ENCODE assay signal across 10 cellular contexts in genomic region chr22:26482171-26482570, GRCh38. TPM values are rescaled to one million over a fixed set of nuclear protein-coding genes. Genes with fewer than 3 reads are reported as not detected.
DNase-seq lines count a peak whose midpoint lies in the region; ATAC-seq and TF ChIP-seq lines count a peak whose summit lies in the region.
"Had no signal": no experiment of that assay in that cellular context is flagged by ENCODE, and none has a peak within 500 bp of the region (broad histone marks: within the 10 kb centered on the region; RNA-seq: fewer than 3 reads in every experiment).

No MANE protein-coding gene starts in this region.

- H3K4me1 Mint-ChIP-seq in activated naive CD4-positive, alpha-beta T cell treated with anti-CD3 and anti-CD28 coated beads, Interleukin-2, amount 10 ng/mL, durations not matched to agents 7 days and 5 days: peaks cover 79% of the 10 kb centered on the region
- peaks cover 37% of the 10 kb centered on the region for H3K4me1 Mint-ChIP-seq in endodermal cell
- H3K4me1 Mint-ChIP-seq in stimulated activated memory B cell treated with anti-CD40 and anti-IgM and Interleukin-4, amounts not matched to agents 10 μg/mL and 1 μg/mL and 100 μg/mL, for 72 hours: peaks cover 75% of the 10 kb centered on the region

- peak overlapping the region; percentile 69 for H3K27ac Mint-ChIP-seq in activated naive CD4-positive, alpha-beta T cell treated with anti-CD3 and anti-CD28 coated beads, Interleukin-2, amount 10 ng/mL, durations not matched to agents 7 days and 5 days
- H3K27ac Mint-ChIP-seq in endodermal cell: no peak overlapping the region
- H3K27ac Mint-ChIP-seq in stimulated activated memory B cell treated with anti-CD40 and anti-IgM and Interleukin-4, amounts not matched to agents 10 μg/mL and 1 μg/mL and 100 μg/mL, for 72 hours: peak overlapping the region; percentile 98

- H3K4me1 ChIP-seq in PC-9 (replicated peaks; ENCODE audit: insufficient read depth) (peaks cover 23% of the 10 kb centered on the region), endodermal cell (ENCODE audit: control insufficient read depth, insufficient read depth, low read length) (peaks cover 3% of the 10 kb centered on the region)

- H4K20me1 ChIP-seq in PC-9 (ENCODE audit: insufficient read depth): no peaks in the 10 kb centered on the region; the same call in 1 of the 2 replicates

- TF ChIP-seq CTCF in PC-9 (conservative IDR thresholded peaks at IDR 0.05) (no peak), endodermal cell (conservative IDR thresholded peaks at IDR 0.05) (no peak), RWPE1 (conservative IDR thresholded peaks at IDR 0.05; ENCODE audit: low read depth) (no peak)

- H3K4me2 ChIP-seq in PC-9: peak overlapping the region; percentile 91; the same call in 1 of the 2 replicates

- H3K27me3 ChIP-seq in PC-9 (ENCODE audit: insufficient read depth, low read depth) (no peaks in the 10 kb centered on the region), endodermal cell (ENCODE audit: control insufficient read depth, insufficient read depth, low read length, poor library complexity, severe bottlenecking) (no peaks in the 10 kb centered on the region)
- H3K27me3 ChIP-seq: left lung had no signal

- no peak overlapping the region for H3K9ac ChIP-seq in endodermal cell (ENCODE audit: extremely low read depth, low read length, poor library complexity, severe bottlenecking)

- DNase-seq in activated naive CD4-positive, alpha-beta T cell treated with anti-CD3 and anti-CD28 coated beads, Interleukin-2, amount 10 ng/mL, durations not matched to agents 7 days and 5 days: no peak
- DNase-seq in activated naive CD4-positive, alpha-beta T cell treated with Interleukin-2 at 50 U/mL for 16 hours: no peak
- no peak for DNase-seq in PC-9
- no peak for DNase-seq in endodermal cell
- DNase-seq in HK-2 (ENCODE audit: unreplicated experiment): no peak
- DNase-seq in RWPE1 (ENCODE audit: low spot score): no peak
- DNase-seq: left lung had no signal

- no peak for ATAC-seq in stimulated activated memory B cell treated with anti-CD40 and anti-IgM and Interleukin-4, amounts not matched to agents 10 μg/mL and 1 μg/mL and 100 μg/mL, for 72 hours
- ATAC-seq in GM18502 (IDR thresholded peaks at IDR 0.05; ENCODE audit: poor library complexity, unreplicated experiment): no peak
- ATAC-seq: esophagus mucosa, left lung had no signal

- BruUV-seq in PC-9 (replicated peaks; lab: Mats Ljungman, UMichigan): no TSS peak

- no peaks in the 10 kb centered on the region for H3K9me3 ChIP-seq in PC-9 (ENCODE audit: insufficient read depth, low read depth)
- H3K9me3 ChIP-seq in endodermal cell (ENCODE audit: control insufficient read depth, low read length): no peaks in the 10 kb centered on the region
- H3K9me3 ChIP-seq: left lung had no signal

- H3K79me2 ChIP-seq in PC-9 (ENCODE audit: low read depth): peaks cover 36% of the 10 kb centered on the region

- H3K9me2 ChIP-seq in PC-9 (ENCODE audit: insufficient read depth): no peaks in the 10 kb centered on the region

- H3K27ac ChIP-seq in PC-9 (no peak overlapping the region), endodermal cell (ENCODE audit: low read depth, low read length) (no peak overlapping the region), RWPE1 (no peak overlapping the region)

- no peaks in the 10 kb centered on the region for H3K27me3 Mint-ChIP-seq in activated naive CD4-positive, alpha-beta T cell treated with anti-CD3 and anti-CD28 coated beads, Interleukin-2, amount 10 ng/mL, durations not matched to agents 7 days and 5 days
- H3K27me3 Mint-ChIP-seq in endodermal cell (ENCODE audit: insufficient read depth): no peaks in the 10 kb centered on the region
- H3K27me3 Mint-ChIP-seq in stimulated activated memory B cell treated with anti-CD40 and anti-IgM and Interleukin-4, amounts not matched to agents 10 μg/mL and 1 μg/mL and 100 μg/mL, for 72 hours: no peaks in the 10 kb centered on the region

- H3K4me3 Mint-ChIP-seq in activated naive CD4-positive, alpha-beta T cell treated with anti-CD3 and anti-CD28 coated beads, Interleukin-2, amount 10 ng/mL, durations not matched to agents 7 days and 5 days: peak overlapping the region; percentile 92
- H3K4me3 Mint-ChIP-seq in endodermal cell: peak overlapping the region; percentile 88
- peak overlapping the region; percentile 90 for H3K4me3 Mint-ChIP-seq in stimulated activated memory B cell treated with anti-CD40 and anti-IgM and Interleukin-4, amounts not matched to agents 10 μg/mL and 1 μg/mL and 100 μg/mL, for 72 hours

- peaks cover 33% of the 10 kb centered on the region for H3K36me3 Mint-ChIP-seq in activated naive CD4-positive, alpha-beta T cell treated with anti-CD3 and anti-CD28 coated beads, Interleukin-2, amount 10 ng/mL, durations not matched to agents 7 days and 5 days
- peaks cover 26% of the 10 kb centered on the region for H3K36me3 Mint-ChIP-seq in endodermal cell (ENCODE audit: low read depth)
- H3K36me3 Mint-ChIP-seq in stimulated activated memory B cell treated with anti-CD40 and anti-IgM and Interleukin-4, amounts not matched to agents 10 μg/mL and 1 μg/mL and 100 μg/mL, for 72 hours: peaks cover 11% of the 10 kb centered on the region

- H3K4me3 ChIP-seq in PC-9 (no peak overlapping the region), endodermal cell (ENCODE audit: low read length) (peak overlapping the region; percentile 100)

- no peaks in the 10 kb centered on the region for H3K36me3 ChIP-seq in PC-9 (ENCODE audit: low read depth)
- H3K36me3 ChIP-seq in endodermal cell (ENCODE audit: control insufficient read depth, insufficient read depth, low read length): peaks cover 18% of the 10 kb centered on the region

- CTCF ChIA-PET in activated naive CD4-positive, alpha-beta T cell treated with anti-CD3 and anti-CD28 coated beads, Interleukin-2, amount 10 ng/mL, durations not matched to agents 7 days and 5 days (lab: Charles Lee): interaction anchor here (0.9 to 2.1 kb wide), 4 partner anchors 21 to 197 kb away, joined by 3 to 10 read pairs (median 5); no protein-coding TSS in a partner anchor
- CTCF ChIA-PET in PC-9 (lab: Charles Lee): no interaction called here
- CTCF ChIA-PET in RWPE1 (lab: Yijun Ruan, JAX): interaction anchor here (0.6 kb wide), 1 partner anchor 1815 kb away, joined by 4 read pairs; no protein-coding TSS in a partner anchor

- intact Hi-C loops in PC-9 (cut with micrococcal nuclease; ENCODE audit: unreplicated experiment): no loop called here

- no peaks in the 10 kb centered on the region for H3F3A ChIP-seq in PC-9 (ENCODE audit: insufficient read depth, low read depth)

- 90 to 95% methylated on average over 5 of the region's 5 CpGs for WGBS in endodermal cell (ENCODE audit: insufficient coverage in 1 of 2, insufficient read length in 1 of 2), 2 experiments

- no peak overlapping the region for H2AFZ ChIP-seq in PC-9

- POLR2A ChIA-PET in PC-9 (lab: Charles Lee; ENCODE audit: unreplicated experiment) (no interaction called here), RWPE1 (lab: Yijun Ruan, JAX; ENCODE audit: low non-redundant PET) (no interaction called here)

- H3K9me3 Mint-ChIP-seq in activated naive CD4-positive, alpha-beta T cell treated with anti-CD3 and anti-CD28 coated beads, Interleukin-2, amount 10 ng/mL, durations not matched to agents 7 days and 5 days: no peaks in the 10 kb centered on the region
- no peaks in the 10 kb centered on the region for H3K9me3 Mint-ChIP-seq in endodermal cell
- H3K9me3 Mint-ChIP-seq in stimulated activated memory B cell treated with anti-CD40 and anti-IgM and Interleukin-4, amounts not matched to agents 10 μg/mL and 1 μg/mL and 100 μg/mL, for 72 hours: no peaks in the 10 kb centered on the region

RNA-seq across cellular contexts. Expression of gene HPS4, which starts 1.4 kb away (rescaled TPM):
- total RNA-seq in PC-9 (2021): 21.2 and 33.1 TPM in 2 replicates
- 10 to 100 TPM; 41.7 to 57.6 TPM for total RNA-seq in endodermal cell
- polyA plus RNA-seq in endodermal cell (2013, experiment 1 of 2): 45.7 TPM
- polyA plus RNA-seq in endodermal cell (2013, experiment 2 of 2): 41.7 TPM

RNA-seq across cellular contexts. Expression of gene SRRD, which starts 1.5 kb away (rescaled TPM):
- total RNA-seq in PC-9 (2021) (7.1 and 9.5 TPM in 2 replicates), endodermal cell (10 to 100 TPM; 27.4 to 30.0 TPM)
- polyA plus RNA-seq in endodermal cell (2013, experiment 1 of 2): 26.7 TPM
- 25.2 TPM for polyA plus RNA-seq in endodermal cell (2013, experiment 2 of 2)

RNA-seq across cellular contexts. Expression of gene TFIP11, which starts 30.1 kb away (rescaled TPM):
- 17.3 and 18.5 TPM in 2 replicates for total RNA-seq in PC-9 (2021)
- total RNA-seq in endodermal cell: 10 to 100 TPM; 28.4 to 28.9 TPM
- 21.4 TPM for polyA plus RNA-seq in endodermal cell (2013, experiment 1 of 2)
- 23.5 TPM for polyA plus RNA-seq in endodermal cell (2013, experiment 2 of 2)

RNA-seq across cellular contexts. Expression of gene ASPHD2, which starts 53.1 kb away (rescaled TPM):
- 0.33 and 0.44 TPM in 2 replicates for total RNA-seq in PC-9 (2021)
- 1 to 10 TPM; 6.0 to 7.3 TPM for total RNA-seq in endodermal cell
- 13.9 TPM for polyA plus RNA-seq in endodermal cell (2013, experiment 1 of 2)
- 12.9 TPM for polyA plus RNA-seq in endodermal cell (2013, experiment 2 of 2)
